In the genomic region with DNA sequence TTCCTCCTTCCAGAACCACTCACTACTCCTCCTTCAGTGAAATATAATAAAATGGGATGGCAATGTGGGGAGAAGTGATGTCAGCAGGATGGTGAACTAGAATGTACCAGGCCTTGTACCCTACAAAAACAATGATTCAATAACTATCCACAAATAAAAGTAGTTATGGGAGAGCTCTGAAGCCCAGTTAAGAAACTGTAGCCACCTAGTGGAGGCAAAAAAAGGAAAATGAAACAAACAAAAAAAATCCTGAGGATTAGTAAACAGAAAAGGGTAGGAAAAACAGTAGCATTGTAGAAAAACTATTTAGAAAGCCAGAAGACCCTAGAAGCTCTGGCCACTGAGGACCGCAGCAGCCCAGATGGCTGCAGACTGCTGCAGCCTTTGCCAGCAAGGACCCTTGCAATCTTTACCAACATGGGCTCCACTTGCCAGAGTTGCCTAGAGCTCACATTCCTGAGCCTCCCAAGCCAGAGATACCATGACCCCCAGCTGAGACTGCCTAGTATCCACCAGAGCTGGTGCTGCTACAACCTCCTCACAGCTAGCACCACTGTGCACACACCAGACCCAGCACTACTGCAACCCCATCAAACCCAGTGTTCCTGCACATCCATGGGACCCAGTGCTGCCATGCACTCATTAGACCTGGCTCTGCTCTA, we compare ENCODE assay signal across 1 cellular context.
TF ChIP-seq lines count a peak whose summit lies in the region.

No MANE protein-coding gene starts in this region.

TF ChIP-seq in H1, 55 proteins besides CTCF, POLR2A, EP300 and RAD21:
- TF ChIP-seq PHF8 (conservative IDR thresholded peaks at IDR 0.05; ENCODE audit: low read depth, low read length) (no peak), JUND (IDR thresholded peaks at IDR 0.05; ENCODE audit: low read length) (no peak), SIN3A (conservative IDR thresholded peaks at IDR 0.05 in 1 of 2, IDR thresholded peaks at IDR 0.05 in 1 of 2; ENCODE audit: low read depth in 1 of 2, low read length in 2 of 2) (no peak), BCL11A (IDR thresholded peaks at IDR 0.05; ENCODE audit: low read depth in 2 of 2, low read length in 2 of 2) (no peak), BRCA1 (IDR thresholded peaks at IDR 0.05; ENCODE audit: low read depth, low read length) (no peak), FOSL1 (IDR thresholded peaks at IDR 0.05; ENCODE audit: insufficient read depth, low read depth, low read length) (no peak), TBP (IDR thresholded peaks at IDR 0.05; ENCODE audit: low read depth, low read length) (no peak), CTBP2 (IDR thresholded peaks at IDR 0.05; ENCODE audit: borderline replicate concordance, insufficient read depth, insufficient read length, low read length) (no peak)
- TF ChIP-seq, protein P1, sequence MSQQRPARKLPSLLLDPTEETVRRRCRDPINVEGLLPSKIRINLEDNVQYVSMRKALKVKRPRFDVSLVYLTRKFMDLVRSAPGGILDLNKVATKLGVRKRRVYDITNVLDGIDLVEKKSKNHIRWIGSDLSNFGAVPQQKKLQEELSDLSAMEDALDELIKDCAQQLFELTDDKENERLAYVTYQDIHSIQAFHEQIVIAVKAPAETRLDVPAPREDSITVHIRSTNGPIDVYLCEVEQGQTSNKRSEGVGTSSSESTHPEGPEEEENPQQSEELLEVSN (IDR thresholded peaks at IDR 0.05): no peak
